Comparison of ENCODE assay signal across 1 cellular context in genomic region chr4:113436360-113436759, GRCh38.
TF ChIP-seq lines count a peak whose summit lies in the region.

No MANE protein-coding gene starts in this region.

TF ChIP-seq in GM23338, 12 proteins besides CTCF, POLR2A, EP300 and RAD21 (continued from another document):
- TF ChIP-seq, protein P1, sequence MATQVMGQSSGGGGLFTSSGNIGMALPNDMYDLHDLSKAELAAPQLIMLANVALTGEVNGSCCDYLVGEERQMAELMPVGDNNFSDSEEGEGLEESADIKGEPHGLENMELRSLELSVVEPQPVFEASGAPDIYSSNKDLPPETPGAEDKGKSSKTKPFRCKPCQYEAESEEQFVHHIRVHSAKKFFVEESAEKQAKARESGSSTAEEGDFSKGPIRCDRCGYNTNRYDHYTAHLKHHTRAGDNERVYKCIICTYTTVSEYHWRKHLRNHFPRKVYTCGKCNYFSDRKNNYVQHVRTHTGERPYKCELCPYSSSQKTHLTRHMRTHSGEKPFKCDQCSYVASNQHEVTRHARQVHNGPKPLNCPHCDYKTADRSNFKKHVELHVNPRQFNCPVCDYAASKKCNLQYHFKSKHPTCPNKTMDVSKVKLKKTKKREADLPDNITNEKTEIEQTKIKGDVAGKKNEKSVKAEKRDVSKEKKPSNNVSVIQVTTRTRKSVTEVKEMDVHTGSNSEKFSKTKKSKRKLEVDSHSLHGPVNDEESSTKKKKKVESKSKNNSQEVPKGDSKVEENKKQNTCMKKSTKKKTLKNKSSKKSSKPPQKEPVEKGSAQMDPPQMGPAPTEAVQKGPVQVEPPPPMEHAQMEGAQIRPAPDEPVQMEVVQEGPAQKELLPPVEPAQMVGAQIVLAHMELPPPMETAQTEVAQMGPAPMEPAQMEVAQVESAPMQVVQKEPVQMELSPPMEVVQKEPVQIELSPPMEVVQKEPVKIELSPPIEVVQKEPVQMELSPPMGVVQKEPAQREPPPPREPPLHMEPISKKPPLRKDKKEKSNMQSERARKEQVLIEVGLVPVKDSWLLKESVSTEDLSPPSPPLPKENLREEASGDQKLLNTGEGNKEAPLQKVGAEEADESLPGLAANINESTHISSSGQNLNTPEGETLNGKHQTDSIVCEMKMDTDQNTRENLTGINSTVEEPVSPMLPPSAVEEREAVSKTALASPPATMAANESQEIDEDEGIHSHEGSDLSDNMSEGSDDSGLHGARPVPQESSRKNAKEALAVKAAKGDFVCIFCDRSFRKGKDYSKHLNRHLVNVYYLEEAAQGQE (IDR thresholded peaks at IDR 0.05; ENCODE audit: unreplicated experiment) = no peak
- TF ChIP-seq ZNF331 (CRISPR knock-in tag; IDR thresholded peaks at IDR 0.05; ENCODE audit: low read depth) = no peak
